ENCODE assay signal across 1 cellular context in genomic region chr5:5340206-5340729, GRCh38.
TF ChIP-seq lines count a peak whose summit lies in the region.

No MANE protein-coding gene starts in this region.

TF ChIP-seq in HEK293, 187 proteins besides CTCF, POLR2A, EP300 and RAD21 (continued from another document and continues in another):
- TF ChIP-seq, protein P1, sequence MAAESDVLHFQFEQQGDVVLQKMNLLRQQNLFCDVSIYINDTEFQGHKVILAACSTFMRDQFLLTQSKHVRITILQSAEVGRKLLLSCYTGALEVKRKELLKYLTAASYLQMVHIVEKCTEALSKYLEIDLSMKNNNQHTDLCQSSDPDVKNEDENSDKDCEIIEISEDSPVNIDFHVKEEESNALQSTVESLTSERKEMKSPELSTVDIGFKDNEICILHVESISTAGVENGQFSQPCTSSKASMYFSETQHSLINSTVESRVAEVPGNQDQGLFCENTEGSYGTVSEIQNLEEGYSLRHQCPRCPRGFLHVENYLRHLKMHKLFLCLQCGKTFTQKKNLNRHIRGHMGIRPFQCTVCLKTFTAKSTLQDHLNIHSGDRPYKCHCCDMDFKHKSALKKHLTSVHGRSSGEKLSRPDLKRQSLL (tag by site-specific recombination; IDR thresholded peaks at IDR 0.05): no peak
- TF ChIP-seq WT1 (tag by site-specific recombination; IDR thresholded peaks at IDR 0.05): no peak
- TF ChIP-seq ZNF24 (tag by site-specific recombination; IDR thresholded peaks at IDR 0.05): peak; percentile 96
- TF ChIP-seq ZNF580 (tag by site-specific recombination; IDR thresholded peaks at IDR 0.05): peak; percentile 83
- no peak for TF ChIP-seq ZBTB11 (tag by site-specific recombination; conservative IDR thresholded peaks at IDR 0.05; ENCODE audit: low read depth)
- TF ChIP-seq, protein P2, sequence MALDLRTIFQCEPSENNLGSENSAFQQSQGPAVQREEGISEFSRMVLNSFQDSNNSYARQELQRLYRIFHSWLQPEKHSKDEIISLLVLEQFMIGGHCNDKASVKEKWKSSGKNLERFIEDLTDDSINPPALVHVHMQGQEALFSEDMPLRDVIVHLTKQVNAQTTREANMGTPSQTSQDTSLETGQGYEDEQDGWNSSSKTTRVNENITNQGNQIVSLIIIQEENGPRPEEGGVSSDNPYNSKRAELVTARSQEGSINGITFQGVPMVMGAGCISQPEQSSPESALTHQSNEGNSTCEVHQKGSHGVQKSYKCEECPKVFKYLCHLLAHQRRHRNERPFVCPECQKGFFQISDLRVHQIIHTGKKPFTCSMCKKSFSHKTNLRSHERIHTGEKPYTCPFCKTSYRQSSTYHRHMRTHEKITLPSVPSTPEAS (tag by site-specific recombination; IDR thresholded peaks at IDR 0.05): 0 out of 2 replicates have a peak, but pooled peaks have one; percentile 61
- no peak for TF ChIP-seq ZNF23 (tag by site-specific recombination; IDR thresholded peaks at IDR 0.05; ENCODE audit: borderline replicate concordance)
- 0 out of 2 replicates have a peak, but pooled peaks have one; percentile 46 for TF ChIP-seq KLF16 (tag by site-specific recombination; IDR thresholded peaks at IDR 0.05)
- no peak for TF ChIP-seq ZNF132 (tag by site-specific recombination; IDR thresholded peaks at IDR 0.05; ENCODE audit: borderline replicate concordance)
- peak; percentile 65; the same call in 1 of the 2 replicates for TF ChIP-seq ZNF76 (tag by site-specific recombination; IDR thresholded peaks at IDR 0.05; ENCODE audit: borderline replicate concordance, low read depth)
- TF ChIP-seq, protein P3, sequence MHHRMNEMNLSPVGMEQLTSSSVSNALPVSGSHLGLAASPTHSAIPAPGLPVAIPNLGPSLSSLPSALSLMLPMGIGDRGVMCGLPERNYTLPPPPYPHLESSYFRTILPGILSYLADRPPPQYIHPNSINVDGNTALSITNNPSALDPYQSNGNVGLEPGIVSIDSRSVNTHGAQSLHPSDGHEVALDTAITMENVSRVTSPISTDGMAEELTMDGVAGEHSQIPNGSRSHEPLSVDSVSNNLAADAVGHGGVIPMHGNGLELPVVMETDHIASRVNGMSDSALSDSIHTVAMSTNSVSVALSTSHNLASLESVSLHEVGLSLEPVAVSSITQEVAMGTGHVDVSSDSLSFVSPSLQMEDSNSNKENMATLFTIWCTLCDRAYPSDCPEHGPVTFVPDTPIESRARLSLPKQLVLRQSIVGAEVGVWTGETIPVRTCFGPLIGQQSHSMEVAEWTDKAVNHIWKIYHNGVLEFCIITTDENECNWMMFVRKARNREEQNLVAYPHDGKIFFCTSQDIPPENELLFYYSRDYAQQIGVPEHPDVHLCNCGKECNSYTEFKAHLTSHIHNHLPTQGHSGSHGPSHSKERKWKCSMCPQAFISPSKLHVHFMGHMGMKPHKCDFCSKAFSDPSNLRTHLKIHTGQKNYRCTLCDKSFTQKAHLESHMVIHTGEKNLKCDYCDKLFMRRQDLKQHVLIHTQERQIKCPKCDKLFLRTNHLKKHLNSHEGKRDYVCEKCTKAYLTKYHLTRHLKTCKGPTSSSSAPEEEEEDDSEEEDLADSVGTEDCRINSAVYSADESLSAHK (tag by site-specific recombination; IDR thresholded peaks at IDR 0.05): no peak
- 0 out of 2 replicates have a peak, but pooled peaks have one; percentile 33 for TF ChIP-seq RBAK (tag by site-specific recombination; IDR thresholded peaks at IDR 0.05)
- TF ChIP-seq ZNF19 (tag by site-specific recombination; IDR thresholded peaks at IDR 0.05; ENCODE audit: low read depth): no peak
- no peak for TF ChIP-seq ZNF660 (tag by site-specific recombination; IDR thresholded peaks at IDR 0.05)
- no peak for TF ChIP-seq ZNF211 (tag by site-specific recombination; IDR thresholded peaks at IDR 0.05; ENCODE audit: low read depth)
- TF ChIP-seq KLF1 (tag by site-specific recombination; IDR thresholded peaks at IDR 0.05): no peak
- TF ChIP-seq ZNF585B (tag by site-specific recombination; IDR thresholded peaks at IDR 0.05): no peak
- no peak for TF ChIP-seq MYNN (tag by site-specific recombination; IDR thresholded peaks at IDR 0.05; ENCODE audit: borderline replicate concordance)
- TF ChIP-seq ZBTB10 (tag by site-specific recombination; IDR thresholded peaks at IDR 0.05): peak; percentile 46; the same call in 1 of the 2 replicates
- TF ChIP-seq ZNF658 (tag by site-specific recombination; IDR thresholded peaks at IDR 0.05): no peak
- TF ChIP-seq ZNF560 (tag by site-specific recombination; IDR thresholded peaks at IDR 0.05; ENCODE audit: borderline replicate concordance): no peak
- TF ChIP-seq ZNF664 (tag by site-specific recombination; IDR thresholded peaks at IDR 0.05): no peak
- peak; percentile 66 for TF ChIP-seq ZBTB21 (tag by site-specific recombination; IDR thresholded peaks at IDR 0.05)
- TF ChIP-seq ZNF248 (tag by site-specific recombination; IDR thresholded peaks at IDR 0.05): no peak
- TF ChIP-seq HOXA7 (CRISPR knock-in tag; IDR thresholded peaks at IDR 0.05; ENCODE audit: borderline replicate concordance): no peak
- 0 out of 2 replicates have a peak, but pooled peaks have one; percentile 25 for TF ChIP-seq ZNF404 (tag by site-specific recombination; IDR thresholded peaks at IDR 0.05)
- peak; percentile 72; the same call in 1 of the 2 replicates for TF ChIP-seq HOXD13 (CRISPR knock-in tag; IDR thresholded peaks at IDR 0.05; ENCODE audit: borderline replicate concordance)
- peak; percentile 94 for TF ChIP-seq ZNF692 (tag by site-specific recombination; IDR thresholded peaks at IDR 0.05)
- TF ChIP-seq SP2 (tag by site-specific recombination; IDR thresholded peaks at IDR 0.05): no peak
- no peak for TF ChIP-seq ZNF423 (tag by site-specific recombination; IDR thresholded peaks at IDR 0.05)
- TF ChIP-seq ZFHX2 (tag by site-specific recombination; conservative IDR thresholded peaks at IDR 0.05): peak; percentile 93
- TF ChIP-seq ZNF184 (tag by site-specific recombination; IDR thresholded peaks at IDR 0.05): peak; percentile 70
- no peak for TF ChIP-seq PRDM6 (tag by site-specific recombination; IDR thresholded peaks at IDR 0.05)
- no peak for TF ChIP-seq ZNF555 (tag by site-specific recombination; conservative IDR thresholded peaks at IDR 0.05)
- TF ChIP-seq ZNF354C (tag by site-specific recombination; IDR thresholded peaks at IDR 0.05; ENCODE audit: borderline replicate concordance, low read depth): no peak
- TF ChIP-seq ZFP37 (tag by site-specific recombination; IDR thresholded peaks at IDR 0.05): no peak
- TF ChIP-seq INSM2 (tag by site-specific recombination; IDR thresholded peaks at IDR 0.05): peak; percentile 96
- TF ChIP-seq ZNF514 (tag by site-specific recombination; IDR thresholded peaks at IDR 0.05): no peak
- no peak for TF ChIP-seq ZNF704 (tag by site-specific recombination; IDR thresholded peaks at IDR 0.05)
- TF ChIP-seq SETDB1 (IDR thresholded peaks at IDR 0.05; ENCODE audit: insufficient read length, low read length): no peak
- TF ChIP-seq, protein P4, sequence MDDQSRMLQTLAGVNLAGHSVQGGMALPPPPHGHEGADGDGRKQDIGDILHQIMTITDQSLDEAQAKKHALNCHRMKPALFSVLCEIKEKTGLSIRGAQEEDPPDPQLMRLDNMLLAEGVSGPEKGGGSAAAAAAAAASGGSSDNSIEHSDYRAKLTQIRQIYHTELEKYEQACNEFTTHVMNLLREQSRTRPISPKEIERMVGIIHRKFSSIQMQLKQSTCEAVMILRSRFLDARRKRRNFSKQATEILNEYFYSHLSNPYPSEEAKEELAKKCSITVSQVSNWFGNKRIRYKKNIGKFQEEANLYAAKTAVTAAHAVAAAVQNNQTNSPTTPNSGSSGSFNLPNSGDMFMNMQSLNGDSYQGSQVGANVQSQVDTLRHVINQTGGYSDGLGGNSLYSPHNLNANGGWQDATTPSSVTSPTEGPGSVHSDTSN (CRISPR knock-in tag; IDR thresholded peaks at IDR 0.05): 0 out of 2 replicates have a peak, but pooled peaks have one; percentile 18
- TF ChIP-seq ZNF677 (tag by site-specific recombination; IDR thresholded peaks at IDR 0.05): no peak
- TF ChIP-seq SP7 (tag by site-specific recombination; IDR thresholded peaks at IDR 0.05): peak; percentile 97
- TF ChIP-seq ZNF624 (tag by site-specific recombination; IDR thresholded peaks at IDR 0.05): no peak
- no peak for TF ChIP-seq REPIN1 (tag by site-specific recombination; IDR thresholded peaks at IDR 0.05; ENCODE audit: low read depth)
- peak; percentile 97 for TF ChIP-seq ZXDB (tag by site-specific recombination; IDR thresholded peaks at IDR 0.05)
